8 cellular contexts compared by ENCODE assay signal in genomic region chr6:73134588-73134987, GRCh38.
DNase-seq lines count a peak whose midpoint lies in the region; ATAC-seq, FAIRE-seq and TF ChIP-seq lines count a peak whose summit lies in the region.

No MANE protein-coding gene starts in this region.

- H3K27ac ChIP-seq in A549, result no peak overlapping the region

- no peaks in the 10 kb centered on the region for H3K9me3 ChIP-seq in A549

- DNase-seq in A549 (ENCODE audit: low read depth in 1 of 2, low spot score in 1 of 2) (peak in 1 of 2 experiments; percentile 56), islet precursor cell (peak; percentile 90), type B pancreatic cell (ENCODE audit: extremely low spot score, unreplicated experiment) (no peak), ACHN (no peak), GM12891 (ENCODE audit: insufficient read length, low spot score) (no peak)

- H3K9me3 Mint-ChIP-seq in type B pancreatic cell, result no peaks in the 10 kb centered on the region

- peaks cover 9% of the 10 kb centered on the region for H3K4me1 Mint-ChIP-seq in type B pancreatic cell (ENCODE audit: unreplicated experiment)

- no peak for FAIRE-seq in A549 (lab: Jason Lieb, UNC)
- no peak for FAIRE-seq in GM12891 (lab: Jason Lieb, UNC)

- TF ChIP-seq RAD21 in A549 (conservative IDR thresholded peaks at IDR 0.05 in 1 of 2, IDR thresholded peaks at IDR 0.05 in 1 of 2), result no peak

- TF ChIP-seq CTCF in A549 (IDR thresholded peaks at IDR 0.05), result no peak
- TF ChIP-seq CTCF in WI38 (IDR thresholded peaks at IDR 0.05; ENCODE audit: low read depth, low read length), result 0 out of 2 replicates have a peak, but pooled peaks have one; percentile 10
- TF ChIP-seq CTCF in type B pancreatic cell (conservative IDR thresholded peaks at IDR 0.05), result peak; percentile 66

- no peak overlapping the region for H3K27ac Mint-ChIP-seq in type B pancreatic cell

- H3K4me3 ChIP-seq in A549 (no peak overlapping the region), WI38 (ENCODE audit: low read depth, low read length) (no peak overlapping the region)

- in situ Hi-C loops in ACHN (cut with HindIII; ENCODE audit: low pct_ligation_motif_present, low pct_unique_long_range_greater_than_20kb, low sequenced_read_pairs), result loop anchor here (25.0 kb wide), 1 partner anchor 522 kb away; the partner anchor contains the start of gene KCNQ5

- WGBS in A549 (ENCODE audit: missing lambda C conversion rate), result 34% methylated on average over 5 of the region's 11 CpGs

- CTCF ChIA-PET in A549 (lab: Yijun Ruan, JAX), result interaction anchor here (1.2 to 8.7 kb wide), 3 partner anchors 13 to 722 kb away, joined by 4 to 125 read pairs (median 6); partner anchors contain the start of gene KCNQ5

- peaks cover 20% of the 10 kb centered on the region for H3K27me3 Mint-ChIP-seq in type B pancreatic cell

- no peaks in the 10 kb centered on the region; the same call in 2 of the 3 replicates for H3K4me1 ChIP-seq in A549

- TF ChIP-seq POLR2A in A549 (IDR thresholded peaks at IDR 0.05; ENCODE audit: low read length) (no peak), GM12891 (IDR thresholded peaks at IDR 0.05; ENCODE audit: low read depth, low read length) (no peak)

- no peaks in the 10 kb centered on the region for H3K36me3 Mint-ChIP-seq in type B pancreatic cell

- ATAC-seq in A549 (peak; percentile 19 to 84; a peak in 3 of 6 replicates), GM18511 (IDR thresholded peaks at IDR 0.05; ENCODE audit: unreplicated experiment) (peak; percentile 50), GM19463 (IDR thresholded peaks at IDR 0.05; ENCODE audit: unreplicated experiment) (no peak)

- POLR2A ChIA-PET in A549 (lab: Yijun Ruan, JAX), result no interaction called here

- H3K4me2 ChIP-seq in A549, result no peak overlapping the region

- H3K4me3 Mint-ChIP-seq in type B pancreatic cell, result no peak overlapping the region

- TF ChIP-seq EP300 in A549 (IDR thresholded peaks at IDR 0.05), result no peak

TF ChIP-seq in A549, 52 proteins besides CTCF, POLR2A, EP300 and RAD21:
- no peak for TF ChIP-seq PBX3 (IDR thresholded peaks at IDR 0.05)
- TF ChIP-seq ESRRA (IDR thresholded peaks at IDR 0.05; ENCODE audit: borderline replicate concordance, low read length), result no peak
TF ChIP-seq in A549: peak in this region for 0.

TF ChIP-seq in GM12891, 5 proteins besides CTCF, POLR2A, EP300 and RAD21:
- TF ChIP-seq TAF1 (IDR thresholded peaks at IDR 0.05; ENCODE audit: low read depth, low read length) (no peak), SPI1 (IDR thresholded peaks at IDR 0.05; ENCODE audit: low read depth, low read length) (no peak), POU2F2 (IDR thresholded peaks at IDR 0.05; ENCODE audit: low read depth, low read length) (no peak), POLR2AphosphoS5 (IDR thresholded peaks at IDR 0.05; ENCODE audit: low read depth, low read length) (no peak), PAX5 (IDR thresholded peaks at IDR 0.05; ENCODE audit: insufficient read depth, low read length, severe bottlenecking) (no peak)
